2 cellular contexts compared by ENCODE assay signal in genomic region chr2:64888591-64889309, GRCh38.
TF ChIP-seq lines count a peak whose summit lies in the region.

No MANE protein-coding gene starts in this region.

TF ChIP-seq in A549, 52 proteins besides CTCF, POLR2A, EP300 and RAD21 (continued from another document):
- no peak for TF ChIP-seq ELK1 (IDR thresholded peaks at IDR 0.05; ENCODE audit: low read depth, low read length)

TF ChIP-seq in GM23338, 12 proteins besides CTCF, POLR2A, EP300 and RAD21 (continued from another document):
- TF ChIP-seq ZNF462 (CRISPR knock-in tag; IDR thresholded peaks at IDR 0.05) = no peak
- no peak for TF ChIP-seq JUNB (IDR thresholded peaks at IDR 0.05; ENCODE audit: unreplicated experiment)
